Comparison of ENCODE assay signal across 8 cellular contexts in genomic region chr12:111599459-111600295, GRCh38. TPM values are rescaled to one million over a fixed set of nuclear protein-coding genes. Genes with fewer than 3 reads are reported as not detected.
DNase-seq lines count a peak whose midpoint lies in the region; ATAC-seq and TF ChIP-seq lines count a peak whose summit lies in the region.

No MANE protein-coding gene starts in this region.

- ATAC-seq in DND-41 (ENCODE audit: insufficient read depth, low read depth): peak; percentile 86
- ATAC-seq in GM21825 (IDR thresholded peaks at IDR 0.05; ENCODE audit: unreplicated experiment): peak; percentile 69
- peak; percentile 77 to 89 (median 86) for ATAC-seq in natural killer cell
- ATAC-seq in stimulated activated naive B cell treated with anti-CD40 and anti-IgM and Interleukin-4, amounts not matched to agents 10 μg/mL and 1 μg/mL and 100 μg/mL, for 72 hours (replicated peaks): peak; percentile 81 to 89

- H3K27ac Mint-ChIP-seq in natural killer cell: peak overlapping the region; percentile 91 to 92
- H3K27ac Mint-ChIP-seq in stimulated activated naive B cell treated with anti-CD40 and anti-IgM and Interleukin-4, amounts not matched to agents 10 μg/mL and 1 μg/mL and 100 μg/mL, for 72 hours: peak overlapping the region; percentile 95

- DNase-seq in DND-41 (peak; percentile 92), Karpas-422 (peak; percentile 97), RPMI7951 (ENCODE audit: low read depth) (peak; percentile 86), fibroblast of pulmonary artery (ENCODE audit: low read depth) (peak; percentile 96), natural killer cell (peak; percentile 84)
- peak; percentile 82 for DNase-seq in activated T-helper 9 cell treated with anti-CD3 and anti-CD28 coated beads, Interleukin-2, amount 50 U/mL, for 16 hours (ENCODE audit: low read depth)
- peak; percentile 89 for DNase-seq in stimulated activated naive B cell treated with anti-CD40 and anti-IgM and Interleukin-4, amounts not matched to agents 10 μg/mL and 1 μg/mL and 100 μg/mL, for 72 hours

- no peaks in the 10 kb centered on the region for H3K9me3 Mint-ChIP-seq in natural killer cell
- no peaks in the 10 kb centered on the region for H3K9me3 Mint-ChIP-seq in stimulated activated naive B cell treated with anti-CD40 and anti-IgM and Interleukin-4, amounts not matched to agents 10 μg/mL and 1 μg/mL and 100 μg/mL, for 72 hours

- peaks cover 24 to 28% of the 10 kb centered on the region in 2 donors for H3K4me1 Mint-ChIP-seq in natural killer cell
- H3K4me1 Mint-ChIP-seq in stimulated activated naive B cell treated with anti-CD40 and anti-IgM and Interleukin-4, amounts not matched to agents 10 μg/mL and 1 μg/mL and 100 μg/mL, for 72 hours: peaks cover 15 to 32% of the 10 kb centered on the region in 2 donors

- H3K27ac ChIP-seq in DND-41 (ENCODE audit: low read length): peak overlapping the region; percentile 98
- peak overlapping the region; percentile 78 for H3K27ac ChIP-seq in Karpas-422 (ENCODE audit: low read length)

- peak overlapping the region; percentile 87 for H3K4me2 ChIP-seq in DND-41 (ENCODE audit: insufficient read depth, low read length)
- peak overlapping the region; percentile 97 for H3K4me2 ChIP-seq in Karpas-422 (ENCODE audit: low read depth, low read length, poor library complexity, severe bottlenecking)

- H3K36me3 ChIP-seq in DND-41 (ENCODE audit: insufficient read depth, low read length): peaks cover 2% of the 10 kb centered on the region; the same call in 1 of the 2 replicates
- peaks cover 5% of the 10 kb centered on the region; the same call in 1 of the 2 replicates for H3K36me3 ChIP-seq in Karpas-422 (ENCODE audit: insufficient read depth, low read length)

- H3K9ac ChIP-seq in DND-41 (ENCODE audit: low read depth, low read length) (peak overlapping the region; percentile 62), Karpas-422 (ENCODE audit: low read length) (peak overlapping the region; percentile 99)

- H3K4me3 Mint-ChIP-seq in natural killer cell: peak overlapping the region; percentile 93
- H3K4me3 Mint-ChIP-seq in stimulated activated naive B cell treated with anti-CD40 and anti-IgM and Interleukin-4, amounts not matched to agents 10 μg/mL and 1 μg/mL and 100 μg/mL, for 72 hours: peak overlapping the region; percentile 90 to 95

- H3K4me3 ChIP-seq in DND-41 (ENCODE audit: low read depth in 1 of 2, low read length in 2 of 2): peak overlapping the region; percentile 23 to 98; a peak in 3 of 4 replicates
- peak overlapping the region; percentile 86 for H3K4me3 ChIP-seq in Karpas-422 (ENCODE audit: low read length)
- peak overlapping the region; percentile 88 for H3K4me3 ChIP-seq in fibroblast of pulmonary artery (replicated peaks; ENCODE audit: low read depth, low read length)

- H4K20me1 ChIP-seq in DND-41 (ENCODE audit: insufficient read depth, low read length) (peaks cover 34% of the 10 kb centered on the region), Karpas-422 (ENCODE audit: insufficient read depth, low read depth, low read length) (peaks cover 26% of the 10 kb centered on the region)

- H2AFZ ChIP-seq in DND-41 (ENCODE audit: low read depth, low read length) (peak overlapping the region; percentile 82), Karpas-422 (ENCODE audit: low read length) (peak overlapping the region; percentile 19; the same call in 1 of the 2 replicates)

- H3K4me1 ChIP-seq in DND-41 (ENCODE audit: insufficient read depth, low read length) (peaks cover 35% of the 10 kb centered on the region), Karpas-422 (ENCODE audit: low read length) (peaks cover 34% of the 10 kb centered on the region)

- intact Hi-C loops in natural killer cell (cut with micrococcal nuclease): loop anchor here (2.0 kb wide), 1 partner anchor 87 kb away; the partner anchor contains the start of gene ACAD10

- H3K9me2 ChIP-seq in Karpas-422 (replicated peaks; ENCODE audit: insufficient read depth, low read length): no peaks in the 10 kb centered on the region

- H3K36me3 Mint-ChIP-seq in natural killer cell: no peaks in the 10 kb centered on the region
- no peaks in the 10 kb centered on the region for H3K36me3 Mint-ChIP-seq in stimulated activated naive B cell treated with anti-CD40 and anti-IgM and Interleukin-4, amounts not matched to agents 10 μg/mL and 1 μg/mL and 100 μg/mL, for 72 hours

- TF ChIP-seq CTCF in DND-41 (IDR thresholded peaks at IDR 0.05; ENCODE audit: borderline replicate concordance, extremely low read depth, low read length, poor library complexity, severe bottlenecking) (no peak), fibroblast of pulmonary artery (IDR thresholded peaks at IDR 0.05; ENCODE audit: low read length, missing control alignments) (no peak), natural killer cell (IDR thresholded peaks at IDR 0.05) (no peak)

- H3K27me3 Mint-ChIP-seq in natural killer cell (ENCODE audit: low read depth in 2 of 2): no peaks in the 10 kb centered on the region
- no peaks in the 10 kb centered on the region for H3K27me3 Mint-ChIP-seq in stimulated activated naive B cell treated with anti-CD40 and anti-IgM and Interleukin-4, amounts not matched to agents 10 μg/mL and 1 μg/mL and 100 μg/mL, for 72 hours

- H3K9me3 ChIP-seq in DND-41 (ENCODE audit: insufficient read depth, low read length, severe bottlenecking): no peaks in the 10 kb centered on the region
- no peaks in the 10 kb centered on the region for H3K9me3 ChIP-seq in Karpas-422 (ENCODE audit: low read length)

- H3K79me2 ChIP-seq in DND-41 (ENCODE audit: insufficient read depth, low read length) (peaks cover 47% of the 10 kb centered on the region), Karpas-422 (ENCODE audit: low read length) (peaks cover 41% of the 10 kb centered on the region)

- H3K27me3 ChIP-seq in DND-41 (ENCODE audit: insufficient read depth, low read length, poor library complexity): no peaks in the 10 kb centered on the region
- no peaks in the 10 kb centered on the region for H3K27me3 ChIP-seq in Karpas-422 (ENCODE audit: low read length)

RNA-seq across cellular contexts. Expression of gene ATXN2, which starts 0.6 kb away (rescaled TPM):
- 33.3 and 50.6 TPM in 2 replicates for total RNA-seq in Karpas-422 (2014; rRNA removed; shearing (Covaris generic); ENCODE audit: low replicate concordance)
- total RNA-seq in RPMI7951 (2014; rRNA removed; shearing (Covaris generic)): 5.3 and 11.2 TPM in 2 replicates
- 10 to 100 TPM; 44.9 to 56.5 (median 51.5) TPM for total RNA-seq in natural killer cell

Comparison
In these comparisons a context has a peak if more than half of its experiments do, and no peak if none do; other contexts are left out.
1. Peak in every context shown above with its lines: DNase-seq, ATAC-seq, H3K4me3 ChIP-seq and H3K27ac ChIP-seq.